Comparison of ENCODE assay signal across 29 cellular contexts in genomic region chr10:132580617-132581016, GRCh38.
"Had no signal": no experiment of that assay in that cellular context is flagged by ENCODE, and none has a peak within 500 bp of the region (broad histone marks: within the 10 kb centered on the region; RNA-seq: fewer than 3 reads in every experiment).

No MANE protein-coding gene starts in this region.

- H3K4me3 ChIP-seq: esophagus squamous epithelium, left ventricle myocardium inferior, skin epidermis, stomach, tibial artery had no signal

- H3K27me3 ChIP-seq: esophagus squamous epithelium, stomach, tibial artery had no signal

- H3K9me3 Mint-ChIP-seq: central memory CD8-positive, alpha-beta T cell; naive thymus-derived CD8-positive, alpha-beta T cell; neural crest cell; stimulated activated effector memory CD8-positive, alpha-beta T cell treated with anti-CD3 and anti-CD28 coated beads, Interleukin-12 subunit alpha, Interleukin-12 subunit beta, amount 100 ng/mL, for 72 hours had no signal

- H3K9me3 ChIP-seq: esophagus squamous epithelium, left ventricle myocardium inferior, stomach, tibial artery had no signal

- H3K36me3 ChIP-seq: left ventricle myocardium inferior, stomach, tibial artery had no signal

- H3K4me3 Mint-ChIP-seq: activated naive CD8-positive, alpha-beta T cell; central memory CD8-positive, alpha-beta T cell; mesothelial cell of epicardium; naive thymus-derived CD8-positive, alpha-beta T cell; neural crest cell; stimulated activated effector memory CD8-positive, alpha-beta T cell treated with anti-CD3 and anti-CD28 coated beads, Interleukin-12 subunit alpha, Interleukin-12 subunit beta, amount 100 ng/mL, for 72 hours had no signal

- H3K27ac Mint-ChIP-seq: activated naive CD8-positive, alpha-beta T cell; mesothelial cell of epicardium; progenitor cell of endocrine pancreas; stimulated activated effector memory CD8-positive, alpha-beta T cell treated with anti-CD3 and anti-CD28 coated beads, Interleukin-12 subunit alpha, Interleukin-12 subunit beta, amount 100 ng/mL, for 72 hours had no signal

- H3K27me3 Mint-ChIP-seq: activated naive CD8-positive, alpha-beta T cell; central memory CD8-positive, alpha-beta T cell; naive thymus-derived CD8-positive, alpha-beta T cell; progenitor cell of endocrine pancreas had no signal

- ATAC-seq: activated CD4-positive, CD25-positive, alpha-beta regulatory T cell treated with anti-CD3 and anti-CD28 coated beads, Interleukin-2, amount 50 U/mL, for 24 hours; naive thymus-derived CD8-positive, alpha-beta T cell; sciatic nerve; stimulated activated effector memory CD8-positive, alpha-beta T cell treated with anti-CD3 and anti-CD28 coated beads, Interleukin-12 subunit alpha, Interleukin-12 subunit beta, amount 100 ng/mL, for 72 hours had no signal

- H3K27ac ChIP-seq: esophagus squamous epithelium, left ventricle myocardium inferior, skin epidermis, stomach, VCaP had no signal

- FAIRE-seq: bronchial epithelial cell, islet of Langerhans, TTC549 had no signal

- DNase-seq: activated CD4-positive, alpha-beta T cell treated with anti-CD3 and anti-CD28 coated beads for 48 hours; activated CD4-positive, alpha-beta T cell treated with anti-CD3 and anti-CD28 coated beads, Interleukin-2, amount 50 U/mL, for 48 hours; activated CD8-positive, alpha-beta memory T cell treated with anti-CD3 and anti-CD28 coated beads for 24 hours; activated effector memory CD4-positive, alpha-beta T cell treated with Interleukin-2 at 50 U/mL for 16 hours; activated naive CD4-positive, alpha-beta T cell treated with Interleukin-2 at 50 U/mL for 16 hours; anterior cingulate cortex; dermis blood vessel endothelial cell; effector CD4-positive, alpha-beta T cell; esophagus squamous epithelium; foreskin melanocyte; left ventricle myocardium inferior; naive thymus-derived CD8-positive, alpha-beta T cell; stimulated activated CD4-positive, alpha-beta T cell treated with anti-CD3 and anti-CD28 coated beads, Interleukin-4, amount 100 ng/mL, for 24 hours; stomach; T-helper 9 cell; tibial artery had no signal
